Comparison of ENCODE assay signal across 11 cellular contexts in genomic region chr5:150248493-150248892, GRCh38. TPM values are rescaled to one million over a fixed set of nuclear protein-coding genes. Genes with fewer than 3 reads are reported as not detected.
"Had no signal": no experiment of that assay in that cellular context is flagged by ENCODE, and none has a peak within 500 bp of the region (broad histone marks: within the 10 kb centered on the region; RNA-seq: fewer than 3 reads in every experiment).

No MANE protein-coding gene starts in this region.

RNA-seq across cellular contexts. Expression of gene CAMK2A, which starts 41.1 kb away (rescaled TPM):
- total RNA-seq: OCI-LY7, SJSA1, SK-MEL-5, T-cell had no signal

RNA-seq across cellular contexts. Expression of gene ARSI, which starts 54.2 kb away (rescaled TPM):
- total RNA-seq: OCI-LY7, Peyer's patch, RPMI7951, SK-MEL-5 had no signal

RNA-seq across cellular contexts. Expression of gene SLC6A7, which starts 58.6 kb away (rescaled TPM):
- total RNA-seq: OCI-LY7, PC-9, Right ventricle myocardium inferior, Right ventricle myocardium superior, RPMI7951, SJCRH30, SJSA1, SK-MEL-5, T-cell had no signal
- polyA plus RNA-seq: SK-N-SH had no signal
